In genomic region chr7:98354511-98355249, GRCh38 we compare ENCODE assay signal across 8 cellular contexts. TPM values are rescaled to one million over a fixed set of nuclear protein-coding genes. Genes with fewer than 3 reads are reported as not detected.
A peak's percentile ranks its signal among the peaks of the same experiment; 100 is the strongest.
DNase-seq lines count a peak whose midpoint lies in the region; TF ChIP-seq lines count a peak whose summit lies in the region.

No MANE protein-coding gene starts in this region.

- no peaks in the 10 kb centered on the region for H3K9me3 ChIP-seq in smooth muscle cell (replicated peaks; ENCODE audit: low read depth)

- H3K27me3 ChIP-seq in smooth muscle cell (ENCODE audit: low read depth), result no peaks in the 10 kb centered on the region

- H4K20me1 ChIP-seq in smooth muscle cell (ENCODE audit: low read depth), result peaks cover 2% of the 10 kb centered on the region

- no peak for TF ChIP-seq CTCF in smooth muscle cell (IDR thresholded peaks at IDR 0.05; ENCODE audit: borderline replicate concordance, insufficient read depth, poor library complexity, severe bottlenecking)

- peak overlapping the region; percentile 69 for H3K4me2 ChIP-seq in smooth muscle cell

- no peak overlapping the region for H2AFZ ChIP-seq in smooth muscle cell (ENCODE audit: low read depth)

- peak overlapping the region; percentile 65 for H3K9ac ChIP-seq in smooth muscle cell (ENCODE audit: low read depth)

- H3K4me1 ChIP-seq in smooth muscle cell (ENCODE audit: low read depth), result no peaks in the 10 kb centered on the region

- WGBS in smooth muscle cell (ENCODE audit: low lambda C conversion rate), result 41% methylated on average over 22 of the region's 22 CpGs

- peak; percentile 95 for DNase-seq in HCEC 1CT
- DNase-seq in SW480 (ENCODE audit: low spot score), result peak; percentile 99
- peak; percentile 92 for DNase-seq in glomerular visceral epithelial cell (ENCODE audit: extremely low spot score)
- DNase-seq in smooth muscle cell (lab: John Stamatoyannopoulos, UW; ENCODE audit: unreplicated experiment), result no peak
- DNase-seq in putamen (ENCODE audit: low spot score), result no peak
- DNase-seq in NCI-H774 (lab: John Stamatoyannopoulos, UW), result no peak
- DNase-seq in T-helper 2 cell, result no peak
- DNase-seq in D341Med (ENCODE audit: low spot score), result no peak

- no peak overlapping the region for H3K4me3 ChIP-seq in smooth muscle cell

- H3K36me3 ChIP-seq in smooth muscle cell (ENCODE audit: low read depth), result peaks cover 5% of the 10 kb centered on the region

- H3K79me2 ChIP-seq in smooth muscle cell (ENCODE audit: low read depth), result peaks cover 36% of the 10 kb centered on the region

- peaks cover 18% of the 10 kb centered on the region for H3F3A ChIP-seq in smooth muscle cell (ENCODE audit: low read depth)

- H3K27ac ChIP-seq in smooth muscle cell (ENCODE audit: low read depth), result peak overlapping the region; percentile 94

RNA-seq across cellular contexts. Expression of gene BAIAP2L1, which starts 46.2 kb away (rescaled TPM):
- 55.1 and 63.1 TPM in 2 replicates for total RNA-seq in smooth muscle cell
- 45.0 and 47.2 TPM in 2 replicates for polyA plus RNA-seq in smooth muscle cell

Comparison
In these comparisons a context has a peak if more than half of its experiments do, and no peak if none do; other contexts are left out.
1. DNase-seq: peak in HCEC 1CT (single experiment), SW480 (single experiment) and glomerular visceral epithelial cell (single experiment); none in smooth muscle cell (single experiment), putamen (single experiment), NCI-H774 (single experiment), T-helper 2 cell (0 of 5) and D341Med (single experiment).